In the genomic region with DNA sequence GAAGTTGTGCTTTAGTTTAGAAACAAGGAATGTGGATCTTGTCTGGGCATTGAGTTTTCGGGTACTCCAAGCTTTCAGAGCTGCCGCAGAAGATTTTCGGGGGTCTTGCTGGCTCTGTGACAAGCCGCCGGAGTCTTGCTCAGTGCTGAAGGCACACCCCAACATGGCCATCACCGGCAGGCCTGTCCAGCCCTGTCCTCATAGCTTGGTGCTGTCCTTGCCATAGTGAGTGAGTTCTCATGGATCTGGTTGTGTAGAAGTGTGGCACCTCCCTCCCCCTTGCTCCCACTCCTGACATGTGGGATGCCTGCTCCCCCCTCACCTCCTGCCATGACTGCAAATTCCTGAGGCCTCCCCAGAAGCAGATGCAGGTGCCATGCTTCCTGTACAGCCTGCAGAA, we compare ENCODE assay signal across 26 cellular contexts.
DNase-seq lines count a peak whose midpoint lies in the region; ATAC-seq, FAIRE-seq and TF ChIP-seq lines count a peak whose summit lies in the region.
"Had no signal": no experiment of that assay in that cellular context is flagged by ENCODE, and none has a peak within 500 bp of the region (broad histone marks: within the 10 kb centered on the region; RNA-seq: fewer than 3 reads in every experiment).

No MANE protein-coding gene starts in this region.

- no peak overlapping the region for H3K4me3 Mint-ChIP-seq in brain
- H3K4me3 Mint-ChIP-seq: CD4-positive, alpha-beta T cell; HFFc6; IgD-negative memory B cell had no signal

- no peak overlapping the region for H3K14ac ChIP-seq in mesenchymal stem cell (ENCODE audit: low read length in 2 of 2)

- H3K4me1 ChIP-seq in esophagus muscularis mucosa (peaks cover 0 to 33% (median 14%) of the 10 kb centered on the region in 4 donors), mesenchymal stem cell (ENCODE audit: control insufficient read depth, insufficient read depth, low read depth, low read length) (peaks cover 53% of the 10 kb centered on the region)
- H3K4me1 ChIP-seq: A549, HAP-1 had no signal

- no peak overlapping the region for H2BK120ac ChIP-seq in mesenchymal stem cell (ENCODE audit: low read depth, low read length)

- H3K27me3 ChIP-seq in esophagus muscularis mucosa, result peaks cover 0 to 8% (median 0%) of the 10 kb centered on the region in 4 donors
- no peaks in the 10 kb centered on the region for H3K27me3 ChIP-seq in mesenchymal stem cell (ENCODE audit: control insufficient read depth in 1 of 2, insufficient read depth in 1 of 2, low read length in 2 of 2)
- H3K27me3 ChIP-seq: SJSA1 had no signal

- H3K9ac ChIP-seq in mesenchymal stem cell (ENCODE audit: low read length), result no peak overlapping the region
- H3K9ac ChIP-seq: BLaER1 treated with 17β-estradiol and CSF1 and Interleukin-3, amounts not matched to agents 10 nM and 100 nM; KMS-11 had no signal

- no peak overlapping the region for H2BK15ac ChIP-seq in mesenchymal stem cell (ENCODE audit: low read depth, poor library complexity, severe bottlenecking)

- H4K91ac ChIP-seq in mesenchymal stem cell (ENCODE audit: low read length), result peak overlapping the region; percentile 20

- H3K27ac Mint-ChIP-seq in brain, result peak overlapping the region in 3 of 5 experiments; percentile 15 to 67 (median 56)
- H3K27ac Mint-ChIP-seq: CD4-positive, alpha-beta T cell; HFFc6; IgD-negative memory B cell had no signal

- no peak for TF ChIP-seq POLR2A in esophagus muscularis mucosa (IDR thresholded peaks at IDR 0.05; ENCODE audit: low read depth)

- H2BK5ac ChIP-seq in mesenchymal stem cell (ENCODE audit: low read depth, low read length, poor library complexity, severe bottlenecking), result no peak overlapping the region

- no peaks in the 10 kb centered on the region for H3K36me3 Mint-ChIP-seq in brain

- no peak overlapping the region for H3K4me2 ChIP-seq in mesenchymal stem cell (ENCODE audit: low read length, poor library complexity, severe bottlenecking)
- H3K4me2 ChIP-seq: A549, KMS-11, PC-9 had no signal

- no peak overlapping the region for H3K23ac ChIP-seq in mesenchymal stem cell (ENCODE audit: low read length in 2 of 2)

- H3K4me1 Mint-ChIP-seq in brain, result peaks cover 50% of the 10 kb centered on the region

- peak; percentile 72 for DNase-seq in esophagus muscularis mucosa (ENCODE audit: extremely low spot score)
- DNase-seq in mesenchymal stem cell, result no peak
- DNase-seq in urothelium cell line (ENCODE audit: low spot score), result no peak
- no peak for DNase-seq in DMS79 (lab: John Stamatoyannopoulos, UW)
- DNase-seq in effector CD8-positive, alpha-beta T cell (lab: John Stamatoyannopoulos, UW), result no peak
- DNase-seq: AML-193; CD4-positive, alpha-beta T cell; DMS53; GOT3; MM.1S; NCI-H1417; NCI-H1694; NCI-H2029 treated with DMSO at 0.1 percent for 48 hours; NCI-H526 treated with DMSO at 0.1 percent for 48 hours; PC-9 had no signal

- ATAC-seq in GM19395 (IDR thresholded peaks at IDR 0.05; ENCODE audit: unreplicated experiment), result no peak
- ATAC-seq: A549, Right ventricle myocardium inferior had no signal

- no peak overlapping the region for H3K4ac ChIP-seq in mesenchymal stem cell (ENCODE audit: low read depth in 1 of 2, low read length in 2 of 2)

- H3K79me1 ChIP-seq in mesenchymal stem cell (replicated peaks; ENCODE audit: low read length, poor library complexity, severe bottlenecking), result no peaks in the 10 kb centered on the region

- intact Hi-C loops in esophagus muscularis mucosa (cut with DNase I), result no loop called here

- H3K27me3 Mint-ChIP-seq in brain, result no peaks in the 10 kb centered on the region

- H3K9me3 ChIP-seq in esophagus muscularis mucosa, result no peaks in the 10 kb centered on the region
- no peaks in the 10 kb centered on the region for H3K9me3 ChIP-seq in mesenchymal stem cell (ENCODE audit: control insufficient read depth, low read length)
- H3K9me3 ChIP-seq: A549, HAP-1, SJSA1 had no signal

- H2AFZ ChIP-seq in mesenchymal stem cell (ENCODE audit: low read depth, low read length), result no peak overlapping the region
- H2AFZ ChIP-seq: PC-9 had no signal

- TF ChIP-seq CTCF in brain (conservative IDR thresholded peaks at IDR 0.05) (no peak), esophagus muscularis mucosa (IDR thresholded peaks at IDR 0.05) (no peak)

- no peak overlapping the region for H3K18ac ChIP-seq in mesenchymal stem cell (ENCODE audit: low read depth in 1 of 2, low read length in 2 of 2)

- peaks cover 0 to 12% (median under 1%) of the 10 kb centered on the region in 5 experiments for H3K9me3 Mint-ChIP-seq in brain
- H3K9me3 Mint-ChIP-seq: CD4-positive, alpha-beta T cell; HFFc6 had no signal

- H3K27ac ChIP-seq in esophagus muscularis mucosa (replicated peaks in 1 of 4) (no peak overlapping the region), mesenchymal stem cell (ENCODE audit: low read length, poor library complexity, severe bottlenecking) (no peak overlapping the region)
- H3K27ac ChIP-seq: A549; BLaER1 treated with 17β-estradiol and CSF1 and Interleukin-3, amounts not matched to agents 10 nM and 100 nM; KMS-11; PC-9 had no signal

- no peak for TF ChIP-seq EP300 in esophagus muscularis mucosa (IDR thresholded peaks at IDR 0.05)

- peak; percentile 56 for FAIRE-seq in urothelium cell line (lab: Jason Lieb, UNC)
- FAIRE-seq: A549, G401.6 had no signal

- 92% methylated on average over 6 of the region's 6 CpGs for WGBS in esophagus muscularis mucosa
- WGBS in mesenchymal stem cell, result 72% methylated on average over 3 of the region's 6 CpGs

- no peaks in the 10 kb centered on the region for H3K36me3 ChIP-seq in esophagus muscularis mucosa
- no peaks in the 10 kb centered on the region for H3K36me3 ChIP-seq in mesenchymal stem cell (ENCODE audit: control insufficient read depth in 1 of 2, insufficient read depth in 2 of 2, low read depth in 1 of 2, low read length in 2 of 2)
- H3K36me3 ChIP-seq: BLaER1 treated with 17β-estradiol and CSF1 and Interleukin-3, amounts not matched to agents 10 nM and 100 nM; HAP-1; SJSA1 had no signal

- H3K4me3 ChIP-seq in esophagus muscularis mucosa (no peak overlapping the region), mesenchymal stem cell (ENCODE audit: insufficient read depth in 1 of 2, low read depth in 1 of 2, low read length in 2 of 2) (no peak overlapping the region)
- H3K4me3 ChIP-seq: A549; BLaER1 treated with 17β-estradiol and CSF1 and Interleukin-3, amounts not matched to agents 10 nM and 100 nM; HAP-1; PC-9; SJSA1 had no signal

- no peak overlapping the region for H2BK12ac ChIP-seq in mesenchymal stem cell (ENCODE audit: low read length in 2 of 2)

- H2AK5ac ChIP-seq in mesenchymal stem cell (ENCODE audit: low read length, severe bottlenecking), result no peak overlapping the region

- H4K8ac ChIP-seq in mesenchymal stem cell (ENCODE audit: low read length), result no peak overlapping the region
